ENCODE assay signal across 8 cellular contexts in the genomic region with DNA sequence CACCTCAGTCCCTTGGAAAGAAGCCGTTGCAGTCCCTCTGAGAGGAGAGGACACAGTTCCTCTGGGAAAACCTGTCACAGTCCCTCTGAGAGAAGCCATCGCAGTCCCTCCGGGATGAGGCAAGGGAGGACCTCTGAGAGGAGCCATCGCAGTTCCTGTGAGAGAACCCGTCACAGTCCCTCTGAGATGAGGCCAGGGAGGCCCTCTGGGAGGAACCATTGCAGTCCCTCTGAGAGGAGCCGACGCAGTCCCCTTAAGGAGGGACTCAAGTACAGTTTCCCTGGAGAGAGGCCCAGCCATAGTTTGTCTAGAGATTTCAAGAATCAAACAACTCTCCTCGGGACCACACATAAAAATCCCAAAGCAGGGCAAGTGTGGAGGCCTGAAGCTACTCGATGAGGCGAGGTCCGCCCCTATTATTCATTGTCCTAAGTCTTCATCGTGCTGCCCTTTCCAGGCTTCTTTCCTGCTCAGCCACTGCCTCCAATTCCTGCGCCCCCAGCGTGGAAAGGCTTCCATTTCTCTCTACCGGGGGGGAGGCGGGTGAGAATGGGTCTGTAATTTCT. TPM values are rescaled to one million over a fixed set of nuclear protein-coding genes. Genes with fewer than 3 reads are reported as not detected.
DNase-seq lines count a peak whose midpoint lies in the region; ATAC-seq and TF ChIP-seq lines count a peak whose summit lies in the region.

No MANE protein-coding gene starts in this region.

- peaks cover 43% of the 10 kb centered on the region for H3K79me2 ChIP-seq in neural progenitor cell (ENCODE audit: low read depth)

- peaks cover 15% of the 10 kb centered on the region for H3K36me3 Mint-ChIP-seq in neural progenitor cell

- H2AFZ ChIP-seq in neural progenitor cell (replicated peaks), result peak overlapping the region; percentile 86

- peaks cover 30% of the 10 kb centered on the region for H3K9me3 Mint-ChIP-seq in neural progenitor cell

- peak overlapping the region; percentile 92 for H3K27ac Mint-ChIP-seq in neural progenitor cell

- peak overlapping the region; percentile 98 for H3K4me2 ChIP-seq in BLaER1
- peak overlapping the region; percentile 97 for H3K4me2 ChIP-seq in neural progenitor cell

- H3K4me3 ChIP-seq in BLaER1, result peak overlapping the region; percentile 83
- H3K4me3 ChIP-seq in MG63, result peak overlapping the region; percentile 91
- H3K4me3 ChIP-seq in duodenal mucosa (ENCODE audit: low read depth in 1 of 2, low read length in 2 of 2), result peak overlapping the region; percentile 80 to 88
- peak overlapping the region; percentile 89 for H3K4me3 ChIP-seq in neural progenitor cell

- ATAC-seq in GM21447 (IDR thresholded peaks at IDR 0.05; ENCODE audit: unreplicated experiment) (no peak), HG02884 (IDR thresholded peaks at IDR 0.05; ENCODE audit: unreplicated experiment) (no peak)

- H3K36me3 ChIP-seq in BLaER1, result peaks cover 16% of the 10 kb centered on the region
- 0 out of 2 replicates have a peak, but pooled peaks cover 7% of the 10 kb centered on the region for H3K36me3 ChIP-seq in MG63
- H3K36me3 ChIP-seq in duodenal mucosa (ENCODE audit: control insufficient read depth in 1 of 2, insufficient read depth in 2 of 2, low read length in 2 of 2), result no peaks in the 10 kb centered on the region
- no peaks in the 10 kb centered on the region for H3K36me3 ChIP-seq in neural progenitor cell

- H3K27me3 Mint-ChIP-seq in neural progenitor cell (ENCODE audit: insufficient read depth, low read depth), result peaks cover 8% of the 10 kb centered on the region

- H3K9me3 ChIP-seq in BLaER1 (peaks cover 48% of the 10 kb centered on the region), MG63 (no peaks in the 10 kb centered on the region), duodenal mucosa (ENCODE audit: control insufficient read depth in 1 of 2, low read length in 2 of 2) (peaks cover 5 to 14% of the 10 kb centered on the region in 2 donors), neural progenitor cell (ENCODE audit: low read depth) (no peaks in the 10 kb centered on the region)

- H3F3A ChIP-seq in neural progenitor cell (ENCODE audit: low read depth), result no peaks in the 10 kb centered on the region

- H3K4me1 ChIP-seq in BLaER1 (peaks cover 37% of the 10 kb centered on the region), duodenal mucosa (ENCODE audit: control insufficient read depth in 1 of 2, insufficient read depth in 2 of 2, low read length in 2 of 2) (peaks cover 17 to 18% of the 10 kb centered on the region in 2 donors), neural progenitor cell (peaks cover 10% of the 10 kb centered on the region)

- H3K27me3 ChIP-seq in BLaER1 (no peaks in the 10 kb centered on the region), MG63 (no peaks in the 10 kb centered on the region), duodenal mucosa (ENCODE audit: control insufficient read depth in 1 of 2, insufficient read depth in 2 of 2, low read length in 2 of 2) (no peaks in the 10 kb centered on the region), neural progenitor cell (peaks cover 31% of the 10 kb centered on the region)

- DNase-seq in MG63 (no peak), neural progenitor cell (ENCODE audit: low spot score) (peak; percentile 9), SW480 (ENCODE audit: low spot score) (no peak), glomerular visceral epithelial cell (ENCODE audit: extremely low spot score) (no peak)

- peak overlapping the region; percentile 92 for H3K4me3 Mint-ChIP-seq in neural progenitor cell

- peak overlapping the region; percentile 89 for H3K27ac ChIP-seq in BLaER1
- no peak overlapping the region for H3K27ac ChIP-seq in duodenal mucosa (ENCODE audit: low read depth, low read length)
- H3K27ac ChIP-seq in neural progenitor cell, result no peak overlapping the region

- no peak for TF ChIP-seq CTCF in neural progenitor cell (IDR thresholded peaks at IDR 0.05)

- H3K9ac ChIP-seq in BLaER1 (peak overlapping the region; percentile 51; the same call in 1 of the 2 replicates), duodenal mucosa (ENCODE audit: low read depth in 1 of 2, low read length in 2 of 2) (no peak overlapping the region), neural progenitor cell (no peak overlapping the region)

- H3K4me1 Mint-ChIP-seq in neural progenitor cell, result peaks cover 18% of the 10 kb centered on the region

- H4K20me1 ChIP-seq in BLaER1, result peaks cover 27% of the 10 kb centered on the region; the same call in 1 of the 2 replicates
- H4K20me1 ChIP-seq in neural progenitor cell (ENCODE audit: low read depth), result peaks cover 21% of the 10 kb centered on the region

RNA-seq across cellular contexts. Expression of gene ZNF512, which starts 0.6 kb away (rescaled TPM):
- 31.4 and 50.2 TPM in 2 replicates for total RNA-seq in MG63 (2014; rRNA removed; shearing (Covaris generic); ENCODE audit: low replicate concordance)
- total RNA-seq in neural progenitor cell (ENCODE audit: low replicate concordance), result 96.1 and 106 TPM in 2 replicates

RNA-seq across cellular contexts. Expression of gene CCDC121, which starts 46.6 kb away (rescaled TPM):
- 1.2 and 3.3 TPM in 2 replicates for total RNA-seq in MG63 (2014; rRNA removed; shearing (Covaris generic); ENCODE audit: low replicate concordance)
- total RNA-seq in neural progenitor cell (ENCODE audit: low replicate concordance), result 5.1 and 9.2 TPM in 2 replicates

RNA-seq across cellular contexts. Expression of gene GPN1, which starts 46.6 kb away (rescaled TPM):
- total RNA-seq in MG63 (2014; rRNA removed; shearing (Covaris generic); ENCODE audit: low replicate concordance), result 34.2 and 49.6 TPM in 2 replicates
- 54.9 and 59.2 TPM in 2 replicates for total RNA-seq in neural progenitor cell (ENCODE audit: low replicate concordance)
